ENCODE assay signal across 8 cellular contexts in genomic region chr17:82152114-82152513, GRCh38.
"Had no signal": no experiment of that assay in that cellular context is flagged by ENCODE, and none has a peak within 500 bp of the region (broad histone marks: within the 10 kb centered on the region; RNA-seq: fewer than 3 reads in every experiment).

No MANE protein-coding gene starts in this region.

- H3K4me1 ChIP-seq: gastroesophageal sphincter had no signal

- H3K27me3 ChIP-seq: gastroesophageal sphincter had no signal

- H3K36me3 ChIP-seq: thoracic aorta had no signal

- DNase-seq: activated CD4-positive, alpha-beta memory T cell treated with anti-CD3 and anti-CD28 coated beads for 36 hours; activated gamma-delta T cell; activated T-cell treated with anti-CD3 and anti-CD28 coated beads, Interleukin-2, amount 50 U/mL, for 48 hours; stimulated activated CD4-positive, alpha-beta T cell treated with anti-CD3 and anti-CD28 coated beads, Interleukin-4, amount 100 ng/mL, for 1 hour; stimulated activated CD8-positive, alpha-beta memory T cell treated with anti-CD3 and anti-CD28 coated beads, Interleukin-4, amount 100 ng/mL, for 48 hours; stimulated activated naive CD8-positive, alpha-beta T cell treated with anti-CD3 and anti-CD28 coated beads, Interleukin-15, Interleukin-2, amounts not matched to agents 100 U/mL and 50 U/mL, for 24 hours had no signal

- ATAC-seq: gastroesophageal sphincter; stimulated activated naive CD8-positive, alpha-beta T cell treated with anti-CD3 and anti-CD28 coated beads, Interleukin-15, Interleukin-2, amounts not matched to agents 100 U/mL and 50 U/mL, for 24 hours had no signal

- H3K27ac ChIP-seq: gastroesophageal sphincter, thoracic aorta had no signal

- H3K4me3 ChIP-seq: gastroesophageal sphincter, thoracic aorta had no signal

- H3K9me3 ChIP-seq: gastroesophageal sphincter, thoracic aorta had no signal
